ENCODE assay signal across 1 cellular context in genomic region chr7:68700414-68700813, GRCh38.
TF ChIP-seq lines count a peak whose summit lies in the region.

No MANE protein-coding gene starts in this region.

TF ChIP-seq in GM23338, 12 proteins besides CTCF, POLR2A, EP300 and RAD21 (continued from another document):
- TF ChIP-seq REST (IDR thresholded peaks at IDR 0.05; ENCODE audit: unreplicated experiment): no peak
- TF ChIP-seq JUNB (IDR thresholded peaks at IDR 0.05; ENCODE audit: unreplicated experiment): no peak
- TF ChIP-seq ETS1 (IDR thresholded peaks at IDR 0.05): no peak
- no peak for TF ChIP-seq CREB1 (CRISPR knock-in tag; IDR thresholded peaks at IDR 0.05; ENCODE audit: low read depth)
